ENCODE assay signal across 8 cellular contexts in genomic region chr1:38005195-38006007, GRCh38. TPM values are rescaled to one million over a fixed set of nuclear protein-coding genes. Genes with fewer than 3 reads are reported as not detected.
A peak's percentile ranks its signal among the peaks of the same experiment; 100 is the strongest.
DNase-seq lines count a peak whose midpoint lies in the region; ATAC-seq and TF ChIP-seq lines count a peak whose summit lies in the region.

Gene FHL3, minus strand, starts transcription at chr1:38005514. Its CDS starts 6,102 bp downstream, at chr1:37999412.

- H3K27me3 ChIP-seq in effector memory CD4-positive, alpha-beta T cell (replicated peaks; ENCODE audit: control insufficient read depth, insufficient read depth, low read length, poor library complexity, severe bottlenecking): no peaks in the 10 kb centered on the region
- H3K27me3 ChIP-seq in mesendoderm (ENCODE audit: insufficient read depth, low read length, poor library complexity) (no peaks in the 10 kb centered on the region), testis (no peaks in the 10 kb centered on the region)

- H3K9ac ChIP-seq in mesendoderm (ENCODE audit: low read length): peak within 1 kb of the TSS; percentile 96

- H3K79me1 ChIP-seq in mesendoderm (ENCODE audit: low read length): peaks cover 12% of the 10 kb centered on the region

- peak within 1 kb of the TSS; percentile 48 for H3K4me3 ChIP-seq in effector memory CD4-positive, alpha-beta T cell (ENCODE audit: insufficient read depth, low read depth, low read length, poor library complexity, severe bottlenecking)
- H3K4me3 ChIP-seq in mesendoderm (ENCODE audit: low read length): peak within 1 kb of the TSS; percentile 80
- peak within 1 kb of the TSS; percentile 64 to 72 for H3K4me3 ChIP-seq in testis

- H3K4ac ChIP-seq in mesendoderm (ENCODE audit: low read depth, low read length): peak within 1 kb of the TSS; percentile 95

- H3K4me2 ChIP-seq in mesendoderm (ENCODE audit: low read length): peak within 1 kb of the TSS; percentile 99

- no CpG with 5 or more reads among the region's 83 CpGs for WGBS in mesendoderm (ENCODE audit: extremely low coverage, insufficient coverage, low lambda C conversion rate)
- WGBS in testis, 2 donors: 6% methylated on average over 23 of the region's 83 CpGs; no CpG with 5 or more reads in 1 of the 2 donors

- peak within 1 kb of the TSS; percentile 55 for H2BK120ac ChIP-seq in mesendoderm (ENCODE audit: low read depth, low read length)

- H3K79me2 ChIP-seq in mesendoderm (ENCODE audit: control insufficient read depth, insufficient read depth, low read length): peaks cover 24% of the 10 kb centered on the region

- no peak within 1 kb of the TSS for H3K27ac ChIP-seq in effector memory CD4-positive, alpha-beta T cell (ENCODE audit: insufficient read depth, low read length, poor library complexity, severe bottlenecking)
- H3K27ac ChIP-seq in mesendoderm (ENCODE audit: low read depth, low read length) (peak within 1 kb of the TSS; percentile 61), testis (peak within 1 kb of the TSS; percentile 71 to 77)

- ATAC-seq in HG03108 (IDR thresholded peaks at IDR 0.05; ENCODE audit: unreplicated experiment): no peak

- intact Hi-C loops in testis (cut with DNase I; ENCODE audit: low total_unique reads): no loop called here

- H2AK5ac ChIP-seq in mesendoderm (ENCODE audit: low read length): peak within 1 kb of the TSS; percentile 27

- no peaks in the 10 kb centered on the region for H3K36me3 ChIP-seq in effector memory CD4-positive, alpha-beta T cell (ENCODE audit: control insufficient read depth, insufficient read depth, low read length)
- H3K36me3 ChIP-seq in mesendoderm (ENCODE audit: control insufficient read depth, insufficient read depth, low read length): no peaks in the 10 kb centered on the region
- no peaks in the 10 kb centered on the region for H3K36me3 ChIP-seq in testis (ENCODE audit: low read depth, missing control alignments)

- no peak within 1 kb of the TSS for H4K8ac ChIP-seq in mesendoderm (ENCODE audit: low read depth, low read length)

- H4K5ac ChIP-seq in mesendoderm (ENCODE audit: low read length): no peak within 1 kb of the TSS

- peak within 1 kb of the TSS; percentile 94 for H3K56ac ChIP-seq in mesendoderm (ENCODE audit: low read length)

- H2BK5ac ChIP-seq in mesendoderm (ENCODE audit: low read length): peak within 1 kb of the TSS; percentile 74

- no peak within 1 kb of the TSS for H2BK15ac ChIP-seq in mesendoderm (replicated peaks; ENCODE audit: low read depth)

- DNase-seq in NCI-H2196 (lab: John Stamatoyannopoulos, UW; ENCODE audit: unreplicated experiment) (peak; percentile 54), NCI-H2196 treated with DMSO at 0.1 percent for 48 hours (lab: John Stamatoyannopoulos, UW; ENCODE audit: unreplicated experiment) (no peak), NAMALWA (ENCODE audit: low spot score) (peak; percentile 51), mesendoderm (peak; percentile 89), testis (peak; percentile 50)
- peak; percentile 55 for DNase-seq in activated CD4-positive, CD25-positive, alpha-beta regulatory T cell treated with anti-CD3 and anti-CD28 coated beads, Interleukin-2, amount 50 U/mL, for 72 hours
- peak; percentile 25 to 44 (median 36) for DNase-seq in effector memory CD4-positive, alpha-beta T cell

- peak within 1 kb of the TSS; percentile 98 for H3K18ac ChIP-seq in mesendoderm (ENCODE audit: low read length)

- TF ChIP-seq POLR2A in testis (IDR thresholded peaks at IDR 0.05): no peak

- H3K9me3 ChIP-seq in effector memory CD4-positive, alpha-beta T cell (ENCODE audit: control insufficient read depth, low read length): no peaks in the 10 kb centered on the region
- no peaks in the 10 kb centered on the region for H3K9me3 ChIP-seq in testis

- peak within 1 kb of the TSS; percentile 48 for H3K23ac ChIP-seq in mesendoderm (ENCODE audit: low read length)

- no peak for TF ChIP-seq CTCF in testis (IDR thresholded peaks at IDR 0.05)

- H3K4me1 ChIP-seq in effector memory CD4-positive, alpha-beta T cell (ENCODE audit: control insufficient read depth, insufficient read depth, low read length, poor library complexity, severe bottlenecking): peaks cover 10% of the 10 kb centered on the region
- H3K4me1 ChIP-seq in mesendoderm (ENCODE audit: control insufficient read depth, low read depth, low read length) (peaks cover 22% of the 10 kb centered on the region), testis (peaks cover 43% of the 10 kb centered on the region)

RNA-seq across cellular contexts. Expression of gene FHL3, which starts in this region (rescaled TPM):
- polyA plus RNA-seq in mesendoderm (2013, experiment 1 of 2): 100 TPM
- polyA plus RNA-seq in mesendoderm (2013, experiment 2 of 2): 101 TPM
- total RNA-seq in testis: 10 to 100 TPM; 21.3 to 28.7 TPM
- polyA plus RNA-seq in testis (ENCODE audit: insufficient read depth, low read depth, low replicate concordance): 20.7 TPM
